Comparison of ENCODE assay signal across 1 cellular context in the genomic region with DNA sequence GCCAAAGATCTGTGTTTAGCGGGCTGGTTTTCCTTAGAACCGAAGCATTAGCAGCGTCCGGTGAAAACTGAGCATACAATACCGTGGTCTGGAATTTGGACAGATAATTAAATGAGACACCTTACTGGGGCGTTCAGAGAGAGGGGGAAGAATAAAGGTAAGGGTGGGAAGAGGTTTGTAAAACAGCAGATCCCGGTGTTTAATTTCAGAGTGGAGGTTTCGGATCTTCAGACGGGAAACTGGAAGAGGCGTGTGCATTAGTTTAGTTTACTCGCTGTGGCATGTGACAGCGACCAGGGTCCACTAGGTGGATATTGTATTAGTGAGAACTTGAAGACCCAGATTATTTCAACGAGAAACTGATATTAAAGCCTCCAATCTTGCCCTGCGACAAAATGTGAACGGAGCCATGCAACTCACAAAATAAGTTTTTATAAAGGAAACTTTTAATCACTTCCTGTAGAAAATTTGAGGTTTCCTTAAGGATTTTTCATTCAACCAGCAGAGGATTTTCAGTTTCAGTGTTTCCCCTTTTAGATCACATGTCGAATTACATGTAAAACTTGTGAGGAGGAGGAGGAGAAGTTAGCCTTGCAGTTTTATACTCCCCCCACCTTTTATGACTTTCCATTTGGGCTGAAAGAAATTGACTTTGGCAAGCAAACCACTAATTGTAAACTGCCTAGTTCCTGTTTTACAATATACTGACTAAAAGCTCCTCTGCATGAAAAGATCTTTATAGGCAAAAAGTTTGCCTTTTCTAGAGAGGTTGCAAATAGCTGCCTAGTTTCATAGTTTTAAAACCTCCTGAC.
TF ChIP-seq lines count a peak whose summit lies in the region.

No MANE protein-coding gene starts in this region.

TF ChIP-seq in HEK293, 187 proteins besides CTCF, POLR2A, EP300 and RAD21 (continued from another document):
- TF ChIP-seq, protein P1, sequence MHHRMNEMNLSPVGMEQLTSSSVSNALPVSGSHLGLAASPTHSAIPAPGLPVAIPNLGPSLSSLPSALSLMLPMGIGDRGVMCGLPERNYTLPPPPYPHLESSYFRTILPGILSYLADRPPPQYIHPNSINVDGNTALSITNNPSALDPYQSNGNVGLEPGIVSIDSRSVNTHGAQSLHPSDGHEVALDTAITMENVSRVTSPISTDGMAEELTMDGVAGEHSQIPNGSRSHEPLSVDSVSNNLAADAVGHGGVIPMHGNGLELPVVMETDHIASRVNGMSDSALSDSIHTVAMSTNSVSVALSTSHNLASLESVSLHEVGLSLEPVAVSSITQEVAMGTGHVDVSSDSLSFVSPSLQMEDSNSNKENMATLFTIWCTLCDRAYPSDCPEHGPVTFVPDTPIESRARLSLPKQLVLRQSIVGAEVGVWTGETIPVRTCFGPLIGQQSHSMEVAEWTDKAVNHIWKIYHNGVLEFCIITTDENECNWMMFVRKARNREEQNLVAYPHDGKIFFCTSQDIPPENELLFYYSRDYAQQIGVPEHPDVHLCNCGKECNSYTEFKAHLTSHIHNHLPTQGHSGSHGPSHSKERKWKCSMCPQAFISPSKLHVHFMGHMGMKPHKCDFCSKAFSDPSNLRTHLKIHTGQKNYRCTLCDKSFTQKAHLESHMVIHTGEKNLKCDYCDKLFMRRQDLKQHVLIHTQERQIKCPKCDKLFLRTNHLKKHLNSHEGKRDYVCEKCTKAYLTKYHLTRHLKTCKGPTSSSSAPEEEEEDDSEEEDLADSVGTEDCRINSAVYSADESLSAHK (tag by site-specific recombination; IDR thresholded peaks at IDR 0.05): peak; percentile 76; the same call in 1 of the 2 replicates
- TF ChIP-seq WT1 (tag by site-specific recombination; IDR thresholded peaks at IDR 0.05) (no peak; the same call in 1 of the 2 replicates), ZNF248 (tag by site-specific recombination; IDR thresholded peaks at IDR 0.05) (no peak), ZNF433 (tag by site-specific recombination; IDR thresholded peaks at IDR 0.05; ENCODE audit: low read depth) (no peak), KLF9 (tag by site-specific recombination; IDR thresholded peaks at IDR 0.05; ENCODE audit: low read depth) (no peak), EGR2 (tag by site-specific recombination; IDR thresholded peaks at IDR 0.05; ENCODE audit: low read depth) (0 out of 2 replicates have a peak, but pooled peaks have one; percentile 18), SCRT1 (tag by site-specific recombination; IDR thresholded peaks at IDR 0.05; ENCODE audit: borderline replicate concordance) (no peak), ZNF600 (tag by site-specific recombination; IDR thresholded peaks at IDR 0.05) (peak; percentile 86), ZNF560 (tag by site-specific recombination; IDR thresholded peaks at IDR 0.05; ENCODE audit: borderline replicate concordance) (no peak), ZFP69B (tag by site-specific recombination; IDR thresholded peaks at IDR 0.05) (peak; percentile 89), ZBTB8A (tag by site-specific recombination; IDR thresholded peaks at IDR 0.05) (peak; percentile 37; the same call in 1 of the 2 replicates), IKZF3 (tag by site-specific recombination; IDR thresholded peaks at IDR 0.05) (peak; percentile 33; the same call in 1 of the 2 replicates), ZNF48 (tag by site-specific recombination; IDR thresholded peaks at IDR 0.05) (no peak), ZNF157 (tag by site-specific recombination; IDR thresholded peaks at IDR 0.05) (no peak), ZSCAN30 (tag by site-specific recombination; IDR thresholded peaks at IDR 0.05) (0 out of 2 replicates have a peak, but pooled peaks have one; percentile 38), ZNF23 (tag by site-specific recombination; IDR thresholded peaks at IDR 0.05; ENCODE audit: borderline replicate concordance) (no peak), ZNF302 (tag by site-specific recombination; IDR thresholded peaks at IDR 0.05; ENCODE audit: low read depth) (no peak), SP7 (tag by site-specific recombination; IDR thresholded peaks at IDR 0.05) (peak; percentile 92)
- TF ChIP-seq, protein P2, sequence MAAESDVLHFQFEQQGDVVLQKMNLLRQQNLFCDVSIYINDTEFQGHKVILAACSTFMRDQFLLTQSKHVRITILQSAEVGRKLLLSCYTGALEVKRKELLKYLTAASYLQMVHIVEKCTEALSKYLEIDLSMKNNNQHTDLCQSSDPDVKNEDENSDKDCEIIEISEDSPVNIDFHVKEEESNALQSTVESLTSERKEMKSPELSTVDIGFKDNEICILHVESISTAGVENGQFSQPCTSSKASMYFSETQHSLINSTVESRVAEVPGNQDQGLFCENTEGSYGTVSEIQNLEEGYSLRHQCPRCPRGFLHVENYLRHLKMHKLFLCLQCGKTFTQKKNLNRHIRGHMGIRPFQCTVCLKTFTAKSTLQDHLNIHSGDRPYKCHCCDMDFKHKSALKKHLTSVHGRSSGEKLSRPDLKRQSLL (tag by site-specific recombination; IDR thresholded peaks at IDR 0.05): no peak
- TF ChIP-seq, protein P3, sequence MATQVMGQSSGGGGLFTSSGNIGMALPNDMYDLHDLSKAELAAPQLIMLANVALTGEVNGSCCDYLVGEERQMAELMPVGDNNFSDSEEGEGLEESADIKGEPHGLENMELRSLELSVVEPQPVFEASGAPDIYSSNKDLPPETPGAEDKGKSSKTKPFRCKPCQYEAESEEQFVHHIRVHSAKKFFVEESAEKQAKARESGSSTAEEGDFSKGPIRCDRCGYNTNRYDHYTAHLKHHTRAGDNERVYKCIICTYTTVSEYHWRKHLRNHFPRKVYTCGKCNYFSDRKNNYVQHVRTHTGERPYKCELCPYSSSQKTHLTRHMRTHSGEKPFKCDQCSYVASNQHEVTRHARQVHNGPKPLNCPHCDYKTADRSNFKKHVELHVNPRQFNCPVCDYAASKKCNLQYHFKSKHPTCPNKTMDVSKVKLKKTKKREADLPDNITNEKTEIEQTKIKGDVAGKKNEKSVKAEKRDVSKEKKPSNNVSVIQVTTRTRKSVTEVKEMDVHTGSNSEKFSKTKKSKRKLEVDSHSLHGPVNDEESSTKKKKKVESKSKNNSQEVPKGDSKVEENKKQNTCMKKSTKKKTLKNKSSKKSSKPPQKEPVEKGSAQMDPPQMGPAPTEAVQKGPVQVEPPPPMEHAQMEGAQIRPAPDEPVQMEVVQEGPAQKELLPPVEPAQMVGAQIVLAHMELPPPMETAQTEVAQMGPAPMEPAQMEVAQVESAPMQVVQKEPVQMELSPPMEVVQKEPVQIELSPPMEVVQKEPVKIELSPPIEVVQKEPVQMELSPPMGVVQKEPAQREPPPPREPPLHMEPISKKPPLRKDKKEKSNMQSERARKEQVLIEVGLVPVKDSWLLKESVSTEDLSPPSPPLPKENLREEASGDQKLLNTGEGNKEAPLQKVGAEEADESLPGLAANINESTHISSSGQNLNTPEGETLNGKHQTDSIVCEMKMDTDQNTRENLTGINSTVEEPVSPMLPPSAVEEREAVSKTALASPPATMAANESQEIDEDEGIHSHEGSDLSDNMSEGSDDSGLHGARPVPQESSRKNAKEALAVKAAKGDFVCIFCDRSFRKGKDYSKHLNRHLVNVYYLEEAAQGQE (tag by site-specific recombination; IDR thresholded peaks at IDR 0.05): no peak
- TF ChIP-seq, protein P4, sequence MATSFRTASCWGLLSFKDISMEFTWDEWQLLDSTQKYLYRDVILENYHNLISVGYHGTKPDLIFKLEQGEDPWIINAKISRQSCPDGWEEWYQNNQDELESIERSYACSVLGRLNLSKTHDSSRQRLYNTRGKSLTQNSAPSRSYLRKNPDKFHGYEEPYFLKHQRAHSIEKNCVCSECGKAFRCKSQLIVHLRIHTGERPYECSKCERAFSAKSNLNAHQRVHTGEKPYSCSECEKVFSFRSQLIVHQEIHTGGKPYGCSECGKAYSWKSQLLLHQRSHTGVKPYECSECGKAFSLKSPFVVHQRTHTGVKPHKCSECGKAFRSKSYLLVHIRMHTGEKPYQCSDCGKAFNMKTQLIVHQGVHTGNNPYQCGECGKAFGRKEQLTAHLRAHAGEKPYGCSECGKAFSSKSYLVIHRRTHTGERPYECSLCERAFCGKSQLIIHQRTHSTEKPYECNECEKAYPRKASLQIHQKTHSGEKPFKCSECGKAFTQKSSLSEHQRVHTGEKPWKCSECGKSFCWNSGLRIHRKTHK (tag by site-specific recombination; IDR thresholded peaks at IDR 0.05): no peak
- TF ChIP-seq, protein P5, sequence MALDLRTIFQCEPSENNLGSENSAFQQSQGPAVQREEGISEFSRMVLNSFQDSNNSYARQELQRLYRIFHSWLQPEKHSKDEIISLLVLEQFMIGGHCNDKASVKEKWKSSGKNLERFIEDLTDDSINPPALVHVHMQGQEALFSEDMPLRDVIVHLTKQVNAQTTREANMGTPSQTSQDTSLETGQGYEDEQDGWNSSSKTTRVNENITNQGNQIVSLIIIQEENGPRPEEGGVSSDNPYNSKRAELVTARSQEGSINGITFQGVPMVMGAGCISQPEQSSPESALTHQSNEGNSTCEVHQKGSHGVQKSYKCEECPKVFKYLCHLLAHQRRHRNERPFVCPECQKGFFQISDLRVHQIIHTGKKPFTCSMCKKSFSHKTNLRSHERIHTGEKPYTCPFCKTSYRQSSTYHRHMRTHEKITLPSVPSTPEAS (tag by site-specific recombination; IDR thresholded peaks at IDR 0.05): no peak; the same call in 1 of the 2 replicates
- TF ChIP-seq, protein P6, sequence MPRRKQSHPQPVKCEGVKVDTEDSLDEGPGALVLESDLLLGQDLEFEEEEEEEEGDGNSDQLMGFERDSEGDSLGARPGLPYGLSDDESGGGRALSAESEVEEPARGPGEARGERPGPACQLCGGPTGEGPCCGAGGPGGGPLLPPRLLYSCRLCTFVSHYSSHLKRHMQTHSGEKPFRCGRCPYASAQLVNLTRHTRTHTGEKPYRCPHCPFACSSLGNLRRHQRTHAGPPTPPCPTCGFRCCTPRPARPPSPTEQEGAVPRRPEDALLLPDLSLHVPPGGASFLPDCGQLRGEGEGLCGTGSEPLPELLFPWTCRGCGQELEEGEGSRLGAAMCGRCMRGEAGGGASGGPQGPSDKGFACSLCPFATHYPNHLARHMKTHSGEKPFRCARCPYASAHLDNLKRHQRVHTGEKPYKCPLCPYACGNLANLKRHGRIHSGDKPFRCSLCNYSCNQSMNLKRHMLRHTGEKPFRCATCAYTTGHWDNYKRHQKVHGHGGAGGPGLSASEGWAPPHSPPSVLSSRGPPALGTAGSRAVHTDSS (tag by site-specific recombination; IDR thresholded peaks at IDR 0.05): peak; percentile 71
- TF ChIP-seq, protein P7, sequence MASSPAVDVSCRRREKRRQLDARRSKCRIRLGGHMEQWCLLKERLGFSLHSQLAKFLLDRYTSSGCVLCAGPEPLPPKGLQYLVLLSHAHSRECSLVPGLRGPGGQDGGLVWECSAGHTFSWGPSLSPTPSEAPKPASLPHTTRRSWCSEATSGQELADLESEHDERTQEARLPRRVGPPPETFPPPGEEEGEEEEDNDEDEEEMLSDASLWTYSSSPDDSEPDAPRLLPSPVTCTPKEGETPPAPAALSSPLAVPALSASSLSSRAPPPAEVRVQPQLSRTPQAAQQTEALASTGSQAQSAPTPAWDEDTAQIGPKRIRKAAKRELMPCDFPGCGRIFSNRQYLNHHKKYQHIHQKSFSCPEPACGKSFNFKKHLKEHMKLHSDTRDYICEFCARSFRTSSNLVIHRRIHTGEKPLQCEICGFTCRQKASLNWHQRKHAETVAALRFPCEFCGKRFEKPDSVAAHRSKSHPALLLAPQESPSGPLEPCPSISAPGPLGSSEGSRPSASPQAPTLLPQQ (tag by site-specific recombination; IDR thresholded peaks at IDR 0.05): peak; percentile 90
- TF ChIP-seq, protein P8, sequence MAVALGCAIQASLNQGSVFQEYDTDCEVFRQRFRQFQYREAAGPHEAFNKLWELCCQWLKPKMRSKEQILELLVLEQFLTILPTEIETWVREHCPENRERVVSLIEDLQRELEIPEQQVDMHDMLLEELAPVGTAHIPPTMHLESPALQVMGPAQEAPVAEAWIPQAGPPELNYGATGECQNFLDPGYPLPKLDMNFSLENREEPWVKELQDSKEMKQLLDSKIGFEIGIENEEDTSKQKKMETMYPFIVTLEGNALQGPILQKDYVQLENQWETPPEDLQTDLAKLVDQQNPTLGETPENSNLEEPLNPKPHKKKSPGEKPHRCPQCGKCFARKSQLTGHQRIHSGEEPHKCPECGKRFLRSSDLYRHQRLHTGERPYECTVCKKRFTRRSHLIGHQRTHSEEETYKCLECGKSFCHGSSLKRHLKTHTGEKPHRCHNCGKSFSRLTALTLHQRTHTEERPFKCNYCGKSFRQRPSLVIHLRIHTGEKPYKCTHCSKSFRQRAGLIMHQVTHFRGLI (tag by site-specific recombination; IDR thresholded peaks at IDR 0.05): no peak
